Comparison of ENCODE assay signal across 11 cellular contexts in the genomic region with DNA sequence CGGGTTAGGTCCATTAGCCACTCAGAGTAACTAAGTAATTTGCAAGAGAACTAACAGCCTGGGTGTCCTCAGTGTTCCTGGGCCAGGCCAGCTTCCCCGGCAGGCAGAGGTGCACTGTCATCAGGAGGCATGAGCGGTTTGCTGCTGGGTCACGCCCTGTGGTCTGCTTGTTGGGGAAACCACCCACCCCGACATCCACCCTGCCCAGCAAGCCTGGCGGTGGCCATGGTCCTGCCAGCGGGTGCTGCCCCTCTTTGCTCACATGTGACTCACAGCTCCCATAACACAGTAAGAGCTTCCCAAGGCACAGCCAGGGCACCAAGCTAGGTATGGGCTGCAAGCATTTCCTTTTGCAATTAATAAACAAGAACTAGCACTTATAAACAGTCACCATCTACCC.
A peak's percentile ranks its signal among the peaks of the same experiment; 100 is the strongest.
DNase-seq lines count a peak whose midpoint lies in the region; ATAC-seq and TF ChIP-seq lines count a peak whose summit lies in the region.
"Had no signal": no experiment of that assay in that cellular context is flagged by ENCODE, and none has a peak within 500 bp of the region (broad histone marks: within the 10 kb centered on the region; RNA-seq: fewer than 3 reads in every experiment).

No MANE protein-coding gene starts in this region.

- no peak overlapping the region for H3K4me3 ChIP-seq in SK-N-SH (ENCODE audit: low read depth in 2 of 2, low read length in 1 of 2)
- H3K4me3 ChIP-seq: right atrium auricular region had no signal

- no peak overlapping the region for H3K27ac Mint-ChIP-seq in activated T-cell treated with anti-CD3 and anti-CD28 coated beads, Interleukin-2, amount 50 U/mL, for 72 hours
- H3K27ac Mint-ChIP-seq in natural killer cell, result no peak overlapping the region

- 62% methylated on average over 3 of the region's 7 CpGs for WGBS in SK-N-SH (ENCODE audit: low lambda C conversion rate)

- no peaks in the 10 kb centered on the region for H3F3A ChIP-seq in SK-N-SH (replicated peaks; ENCODE audit: insufficient read depth)

- H3K4me2 ChIP-seq in SK-N-SH, result no peak overlapping the region

- no peaks in the 10 kb centered on the region for H3K27me3 Mint-ChIP-seq in activated T-cell treated with anti-CD3 and anti-CD28 coated beads, Interleukin-2, amount 50 U/mL, for 72 hours (ENCODE audit: low read depth)
- H3K27me3 Mint-ChIP-seq in natural killer cell (ENCODE audit: low read depth in 2 of 2), result peaks cover 14 to 15% of the 10 kb centered on the region in 2 donors

- no peaks in the 10 kb centered on the region for H4K20me1 ChIP-seq in SK-N-SH (ENCODE audit: insufficient read depth)

- no peaks in the 10 kb centered on the region; the same call in 1 of the 2 replicates for H3K27me3 ChIP-seq in SK-N-SH (ENCODE audit: insufficient read depth)
- H3K27me3 ChIP-seq: right atrium auricular region had no signal

- no peaks in the 10 kb centered on the region for H3K9me3 ChIP-seq in SK-N-SH
- H3K9me3 ChIP-seq: right atrium auricular region had no signal

- H3K9me2 ChIP-seq in SK-N-SH, result no peaks in the 10 kb centered on the region

- H3K79me2 ChIP-seq in SK-N-SH (ENCODE audit: insufficient read depth), result no peaks in the 10 kb centered on the region

- TF ChIP-seq EP300 in SK-N-SH (IDR thresholded peaks at IDR 0.05; ENCODE audit: borderline replicate concordance in 1 of 2, low read depth in 1 of 2, low read length in 1 of 2), result no peak

- no peaks in the 10 kb centered on the region for H3K4me1 ChIP-seq in SK-N-SH (ENCODE audit: control insufficient read depth in 1 of 2, insufficient read depth in 2 of 2, low read depth in 1 of 2, low read length in 1 of 2)

- ATAC-seq in HG03442 (IDR thresholded peaks at IDR 0.05; ENCODE audit: unreplicated experiment) (peak; percentile 66), natural killer cell (peak; percentile 36 to 94 (median 93)), Right ventricle myocardium superior (ENCODE audit: poor library complexity) (no peak)
- ATAC-seq in activated T-cell treated with anti-CD3 and anti-CD28 coated beads, Interleukin-2, amount 50 U/mL, for 72 hours (replicated peaks in 1 of 2), result peak; percentile 84 to 94

- no peak for TF ChIP-seq RAD21 in SK-N-SH (IDR thresholded peaks at IDR 0.05; ENCODE audit: low read length)

- H2AFZ ChIP-seq in SK-N-SH (ENCODE audit: low read depth), result no peak overlapping the region

- no peak for TF ChIP-seq CTCF in GM10248 (IDR thresholded peaks at IDR 0.05; ENCODE audit: control extremely low read depth, extremely low read depth, low read depth, missing control alignments)
- TF ChIP-seq CTCF in natural killer cell (IDR thresholded peaks at IDR 0.05), result no peak
- no peak for TF ChIP-seq CTCF in SK-N-SH (IDR thresholded peaks at IDR 0.05)

- intact Hi-C loops in natural killer cell (cut with micrococcal nuclease), result no loop called here
- intact Hi-C loops in Right ventricle myocardium superior (cut with DNase I), result no loop called here

- no peak overlapping the region for H3K27ac ChIP-seq in SK-N-SH (ENCODE audit: low read depth in 2 of 2, low read length in 1 of 2)
- H3K27ac ChIP-seq: right atrium auricular region had no signal

- peaks cover 3 to 10% of the 10 kb centered on the region in 2 donors for H3K36me3 Mint-ChIP-seq in activated T-cell treated with anti-CD3 and anti-CD28 coated beads, Interleukin-2, amount 50 U/mL, for 72 hours (ENCODE audit: insufficient read depth in 2 of 2)
- no peaks in the 10 kb centered on the region for H3K36me3 Mint-ChIP-seq in natural killer cell

- peaks cover 5 to 6% of the 10 kb centered on the region in 2 donors for H3K9me3 Mint-ChIP-seq in activated T-cell treated with anti-CD3 and anti-CD28 coated beads, Interleukin-2, amount 50 U/mL, for 72 hours
- H3K9me3 Mint-ChIP-seq in natural killer cell, result peaks cover 0 to 2% of the 10 kb centered on the region in 2 donors

- H3K9ac ChIP-seq in SK-N-SH, result no peak overlapping the region

- no peak overlapping the region for H3K4me3 Mint-ChIP-seq in activated T-cell treated with anti-CD3 and anti-CD28 coated beads, Interleukin-2, amount 50 U/mL, for 72 hours
- peak overlapping the region; percentile 40 for H3K4me3 Mint-ChIP-seq in natural killer cell

- DNase-seq in GM10248 (ENCODE audit: extremely low spot score) (peak; percentile 59), natural killer cell (peak; percentile 34), foreskin melanocyte (no peak), AML-193 (lab: John Stamatoyannopoulos, UW) (no peak), Right ventricle myocardium superior (no peak), SK-N-SH (no peak)
- peak; percentile 53 to 56 for DNase-seq in activated T-cell treated with anti-CD3 and anti-CD28 coated beads, Interleukin-2, amount 50 U/mL, for 72 hours
- DNase-seq: GDM1, NCI-H526 had no signal

- POLR2A ChIA-PET in GM10248 (lab: Yijun Ruan, JAX), result no interaction called here
- POLR2A ChIA-PET in SK-N-SH (lab: Yijun Ruan, JAX), result no interaction called here

- no peaks in the 10 kb centered on the region for H3K36me3 ChIP-seq in SK-N-SH (replicated peaks in 1 of 2; ENCODE audit: control insufficient read depth in 1 of 2, insufficient read depth in 2 of 2, low read length in 1 of 2)
- H3K36me3 ChIP-seq: right atrium auricular region had no signal

- peaks cover 6% of the 10 kb centered on the region for H3K4me1 Mint-ChIP-seq in activated T-cell treated with anti-CD3 and anti-CD28 coated beads, Interleukin-2, amount 50 U/mL, for 72 hours (ENCODE audit: low read depth)
- H3K4me1 Mint-ChIP-seq in natural killer cell, result peaks cover 12 to 25% of the 10 kb centered on the region in 2 donors

- CTCF ChIA-PET in GM10248 (lab: Yijun Ruan, JAX) (interaction anchor here (0.8 to 3.1 kb wide), 6 partner anchors 10 to 259 kb away, joined by 3 to 15 read pairs (median 4); a partner anchor contains a TSS), SK-N-SH (lab: Yijun Ruan, JAX) (interaction anchor here (0.8 to 1.7 kb wide), 4 partner anchors 21 to 267 kb away, joined by 3 to 6 read pairs (median 4); no protein-coding TSS in a partner anchor)

TF ChIP-seq in SK-N-SH, 30 proteins besides CTCF, POLR2A, EP300 and RAD21:
- no peak for TF ChIP-seq RFX5 (IDR thresholded peaks at IDR 0.05; ENCODE audit: low read length)
- TF ChIP-seq YY1 (IDR thresholded peaks at IDR 0.05; ENCODE audit: low read depth), result no peak
- TF ChIP-seq GATA2 (CRISPR knock-in tag; IDR thresholded peaks at IDR 0.05), result no peak
- no peak for TF ChIP-seq CHD2 (IDR thresholded peaks at IDR 0.05; ENCODE audit: low read length, partially characterized antibody)
- no peak for TF ChIP-seq RCOR1 (IDR thresholded peaks at IDR 0.05; ENCODE audit: low read length)
- TF ChIP-seq RXRA (IDR thresholded peaks at IDR 0.05; ENCODE audit: borderline replicate concordance, low read depth), result no peak
- no peak for TF ChIP-seq TCF12 (IDR thresholded peaks at IDR 0.05)
- TF ChIP-seq POLR2AphosphoS5 (IDR thresholded peaks at IDR 0.05; ENCODE audit: low read depth, low read length), result no peak
- TF ChIP-seq SMC3 (IDR thresholded peaks at IDR 0.05; ENCODE audit: low read depth, low read length), result no peak
- TF ChIP-seq FOSL2 (IDR thresholded peaks at IDR 0.05; ENCODE audit: borderline replicate concordance, low read depth), result no peak
- no peak for TF ChIP-seq SIN3A (IDR thresholded peaks at IDR 0.05; ENCODE audit: borderline replicate concordance, low read depth, low read length)
- TF ChIP-seq GABPA (IDR thresholded peaks at IDR 0.05; ENCODE audit: low read depth), result no peak
- TF ChIP-seq JUND (IDR thresholded peaks at IDR 0.05), result no peak
- TF ChIP-seq, protein P1, sequence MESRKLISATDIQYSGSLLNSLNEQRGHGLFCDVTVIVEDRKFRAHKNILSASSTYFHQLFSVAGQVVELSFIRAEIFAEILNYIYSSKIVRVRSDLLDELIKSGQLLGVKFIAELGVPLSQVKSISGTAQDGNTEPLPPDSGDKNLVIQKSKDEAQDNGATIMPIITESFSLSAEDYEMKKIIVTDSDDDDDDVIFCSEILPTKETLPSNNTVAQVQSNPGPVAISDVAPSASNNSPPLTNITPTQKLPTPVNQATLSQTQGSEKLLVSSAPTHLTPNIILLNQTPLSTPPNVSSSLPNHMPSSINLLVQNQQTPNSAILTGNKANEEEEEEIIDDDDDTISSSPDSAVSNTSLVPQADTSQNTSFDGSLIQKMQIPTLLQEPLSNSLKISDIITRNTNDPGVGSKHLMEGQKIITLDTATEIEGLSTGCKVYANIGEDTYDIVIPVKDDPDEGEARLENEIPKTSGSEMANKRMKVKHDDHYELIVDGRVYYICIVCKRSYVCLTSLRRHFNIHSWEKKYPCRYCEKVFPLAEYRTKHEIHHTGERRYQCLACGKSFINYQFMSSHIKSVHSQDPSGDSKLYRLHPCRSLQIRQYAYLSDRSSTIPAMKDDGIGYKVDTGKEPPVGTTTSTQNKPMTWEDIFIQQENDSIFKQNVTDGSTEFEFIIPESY (IDR thresholded peaks at IDR 0.05; ENCODE audit: borderline replicate concordance, low read depth), result no peak
- TF ChIP-seq NFIC (IDR thresholded peaks at IDR 0.05; ENCODE audit: borderline replicate concordance), result no peak
- TF ChIP-seq, protein P2, sequence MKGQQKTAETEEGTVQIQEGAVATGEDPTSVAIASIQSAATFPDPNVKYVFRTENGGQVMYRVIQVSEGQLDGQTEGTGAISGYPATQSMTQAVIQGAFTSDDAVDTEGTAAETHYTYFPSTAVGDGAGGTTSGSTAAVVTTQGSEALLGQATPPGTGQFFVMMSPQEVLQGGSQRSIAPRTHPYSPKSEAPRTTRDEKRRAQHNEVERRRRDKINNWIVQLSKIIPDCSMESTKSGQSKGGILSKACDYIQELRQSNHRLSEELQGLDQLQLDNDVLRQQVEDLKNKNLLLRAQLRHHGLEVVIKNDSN (IDR thresholded peaks at IDR 0.05; ENCODE audit: borderline replicate concordance, low read depth), result no peak
- no peak for TF ChIP-seq EZH2phosphoT487 (IDR thresholded peaks at IDR 0.05; ENCODE audit: borderline replicate concordance, low read depth)
- no peak for TF ChIP-seq TAF1 (IDR thresholded peaks at IDR 0.05; ENCODE audit: borderline replicate concordance, low read depth, low read length)
- TF ChIP-seq, protein P3, sequence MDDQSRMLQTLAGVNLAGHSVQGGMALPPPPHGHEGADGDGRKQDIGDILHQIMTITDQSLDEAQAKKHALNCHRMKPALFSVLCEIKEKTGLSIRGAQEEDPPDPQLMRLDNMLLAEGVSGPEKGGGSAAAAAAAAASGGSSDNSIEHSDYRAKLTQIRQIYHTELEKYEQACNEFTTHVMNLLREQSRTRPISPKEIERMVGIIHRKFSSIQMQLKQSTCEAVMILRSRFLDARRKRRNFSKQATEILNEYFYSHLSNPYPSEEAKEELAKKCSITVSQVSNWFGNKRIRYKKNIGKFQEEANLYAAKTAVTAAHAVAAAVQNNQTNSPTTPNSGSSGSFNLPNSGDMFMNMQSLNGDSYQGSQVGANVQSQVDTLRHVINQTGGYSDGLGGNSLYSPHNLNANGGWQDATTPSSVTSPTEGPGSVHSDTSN (IDR thresholded peaks at IDR 0.05), result no peak

Comparison
In these comparisons a context has a peak if more than half of its experiments do, and no peak if none do; other contexts are left out.
1. DNase-seq: peak in GM10248 (single experiment), activated T-cell treated with anti-CD3 and anti-CD28 coated beads, Interleukin-2, amount 50 U/mL, for 72 hours (2 of 2) and natural killer cell (single experiment); none in foreskin melanocyte (single experiment), AML-193 (0 of 2), Right ventricle myocardium superior (single experiment) and SK-N-SH (single experiment).